ENCODE assay signal across 1 cellular context in the genomic region with DNA sequence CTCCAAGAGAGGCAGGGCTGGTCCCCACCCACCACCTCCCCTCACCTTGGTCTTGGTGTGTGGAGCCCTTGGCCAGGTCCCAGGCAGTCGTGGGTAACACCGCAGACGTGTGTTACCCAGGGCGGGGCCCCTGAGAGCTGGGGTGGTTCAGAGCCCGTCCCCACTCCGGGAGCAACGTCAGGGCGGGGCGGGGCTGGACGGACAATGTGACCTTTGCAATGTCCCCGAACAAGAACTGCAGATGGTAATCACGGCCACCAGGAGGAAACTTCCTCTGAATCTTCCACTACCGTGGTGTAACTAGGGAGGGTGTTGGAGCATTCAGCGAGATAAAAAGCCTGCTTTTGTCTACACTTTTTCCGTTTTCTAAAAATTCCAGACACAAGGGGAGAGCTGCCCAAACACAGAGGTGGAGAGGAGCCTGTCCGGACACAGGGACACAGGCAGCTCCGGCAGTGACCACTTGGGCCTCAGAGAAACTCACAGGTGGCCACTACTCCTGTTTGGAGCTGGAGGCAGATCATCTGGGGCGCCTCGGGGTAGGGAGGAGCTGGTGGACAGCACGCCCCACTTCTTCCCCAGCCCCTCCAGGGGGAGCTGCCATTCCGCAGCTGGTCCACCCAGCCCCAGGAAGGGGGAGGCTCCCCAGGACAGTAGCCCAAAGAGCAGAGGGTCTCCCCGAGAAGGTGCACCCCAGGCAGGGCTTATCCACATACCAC.
TF ChIP-seq lines count a peak whose summit lies in the region.

No MANE protein-coding gene starts in this region.

TF ChIP-seq in HepG2, 621 proteins besides CTCF, POLR2A, EP300 and RAD21 (continued from another document and continues in another):
- TF ChIP-seq ZNF562 (CRISPR knock-in tag; IDR thresholded peaks at IDR 0.05; ENCODE audit: borderline replicate concordance) = no peak
- no peak for TF ChIP-seq HDAC6 (IDR thresholded peaks at IDR 0.05; ENCODE audit: low read depth, low read length)
- no peak for TF ChIP-seq ZNF598 (CRISPR knock-in tag; IDR thresholded peaks at IDR 0.05; ENCODE audit: borderline replicate concordance)
- TF ChIP-seq SIN3B (IDR thresholded peaks at IDR 0.05; ENCODE audit: low read length) = no peak
- peak; percentile 62 for TF ChIP-seq ZFX (CRISPR knock-in tag; IDR thresholded peaks at IDR 0.05; ENCODE audit: low read depth)
- TF ChIP-seq ZNF3 (CRISPR knock-in tag; IDR thresholded peaks at IDR 0.05) = no peak
- no peak for TF ChIP-seq MXI1 (IDR thresholded peaks at IDR 0.05; ENCODE audit: borderline replicate concordance, low read depth, low read length)
- TF ChIP-seq TSC22D2 (CRISPR knock-in tag; IDR thresholded peaks at IDR 0.05; ENCODE audit: borderline replicate concordance) = no peak
- no peak for TF ChIP-seq ZNF124 (CRISPR knock-in tag; IDR thresholded peaks at IDR 0.05)
- 0 out of 2 replicates have a peak, but pooled peaks have one; percentile 53 for TF ChIP-seq GZF1 (CRISPR knock-in tag; IDR thresholded peaks at IDR 0.05)
- TF ChIP-seq HOXA3 (CRISPR knock-in tag; IDR thresholded peaks at IDR 0.05) = no peak; the same call in 1 of the 2 replicates
- TF ChIP-seq, protein P1, sequence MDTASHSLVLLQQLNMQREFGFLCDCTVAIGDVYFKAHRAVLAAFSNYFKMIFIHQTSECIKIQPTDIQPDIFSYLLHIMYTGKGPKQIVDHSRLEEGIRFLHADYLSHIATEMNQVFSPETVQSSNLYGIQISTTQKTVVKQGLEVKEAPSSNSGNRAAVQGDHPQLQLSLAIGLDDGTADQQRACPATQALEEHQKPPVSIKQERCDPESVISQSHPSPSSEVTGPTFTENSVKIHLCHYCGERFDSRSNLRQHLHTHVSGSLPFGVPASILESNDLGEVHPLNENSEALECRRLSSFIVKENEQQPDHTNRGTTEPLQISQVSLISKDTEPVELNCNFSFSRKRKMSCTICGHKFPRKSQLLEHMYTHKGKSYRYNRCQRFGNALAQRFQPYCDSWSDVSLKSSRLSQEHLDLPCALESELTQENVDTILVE (CRISPR knock-in tag; IDR thresholded peaks at IDR 0.05) = 0 out of 2 replicates have a peak, but pooled peaks have one; percentile 39
- no peak for TF ChIP-seq CHD2 (IDR thresholded peaks at IDR 0.05; ENCODE audit: low read depth, low read length)
- no peak for TF ChIP-seq ISL2 (CRISPR knock-in tag; IDR thresholded peaks at IDR 0.05)
- TF ChIP-seq SMAD9 (CRISPR knock-in tag; IDR thresholded peaks at IDR 0.05) = no peak
- TF ChIP-seq, protein P2, sequence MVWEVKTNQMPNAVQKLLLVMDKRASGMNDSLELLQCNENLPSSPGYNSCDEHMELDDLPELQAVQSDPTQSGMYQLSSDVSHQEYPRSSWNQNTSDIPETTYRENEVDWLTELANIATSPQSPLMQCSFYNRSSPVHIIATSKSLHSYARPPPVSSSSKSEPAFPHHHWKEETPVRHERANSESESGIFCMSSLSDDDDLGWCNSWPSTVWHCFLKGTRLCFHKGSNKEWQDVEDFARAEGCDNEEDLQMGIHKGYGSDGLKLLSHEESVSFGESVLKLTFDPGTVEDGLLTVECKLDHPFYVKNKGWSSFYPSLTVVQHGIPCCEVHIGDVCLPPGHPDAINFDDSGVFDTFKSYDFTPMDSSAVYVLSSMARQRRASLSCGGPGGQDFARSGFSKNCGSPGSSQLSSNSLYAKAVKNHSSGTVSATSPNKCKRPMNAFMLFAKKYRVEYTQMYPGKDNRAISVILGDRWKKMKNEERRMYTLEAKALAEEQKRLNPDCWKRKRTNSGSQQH (CRISPR knock-in tag; IDR thresholded peaks at IDR 0.05; ENCODE audit: low read depth) = no peak
- TF ChIP-seq ZMYM2 (CRISPR knock-in tag; IDR thresholded peaks at IDR 0.05) = no peak
- no peak for TF ChIP-seq ZNF605 (CRISPR knock-in tag; IDR thresholded peaks at IDR 0.05)
- TF ChIP-seq MZF1 (CRISPR knock-in tag; IDR thresholded peaks at IDR 0.05; ENCODE audit: borderline replicate concordance) = no peak
- TF ChIP-seq, protein P3, sequence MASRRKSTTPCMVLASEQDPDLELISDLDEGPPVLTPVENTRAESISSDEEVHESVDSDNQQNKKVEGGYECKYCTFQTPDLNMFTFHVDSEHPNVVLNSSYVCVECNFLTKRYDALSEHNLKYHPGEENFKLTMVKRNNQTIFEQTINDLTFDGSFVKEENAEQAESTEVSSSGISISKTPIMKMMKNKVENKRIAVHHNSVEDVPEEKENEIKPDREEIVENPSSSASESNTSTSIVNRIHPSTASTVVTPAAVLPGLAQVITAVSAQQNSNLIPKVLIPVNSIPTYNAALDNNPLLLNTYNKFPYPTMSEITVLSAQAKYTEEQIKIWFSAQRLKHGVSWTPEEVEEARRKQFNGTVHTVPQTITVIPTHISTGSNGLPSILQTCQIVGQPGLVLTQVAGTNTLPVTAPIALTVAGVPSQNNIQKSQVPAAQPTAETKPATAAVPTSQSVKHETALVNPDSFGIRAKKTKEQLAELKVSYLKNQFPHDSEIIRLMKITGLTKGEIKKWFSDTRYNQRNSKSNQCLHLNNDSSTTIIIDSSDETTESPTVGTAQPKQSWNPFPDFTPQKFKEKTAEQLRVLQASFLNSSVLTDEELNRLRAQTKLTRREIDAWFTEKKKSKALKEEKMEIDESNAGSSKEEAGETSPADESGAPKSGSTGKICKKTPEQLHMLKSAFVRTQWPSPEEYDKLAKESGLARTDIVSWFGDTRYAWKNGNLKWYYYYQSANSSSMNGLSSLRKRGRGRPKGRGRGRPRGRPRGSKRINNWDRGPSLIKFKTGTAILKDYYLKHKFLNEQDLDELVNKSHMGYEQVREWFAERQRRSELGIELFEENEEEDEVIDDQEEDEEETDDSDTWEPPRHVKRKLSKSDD (CRISPR knock-in tag; IDR thresholded peaks at IDR 0.05; ENCODE audit: low read depth) = no peak
- peak; percentile 38; the same call in 1 of the 2 replicates for TF ChIP-seq ZNF546 (CRISPR knock-in tag; conservative IDR thresholded peaks at IDR 0.05)
- no peak for TF ChIP-seq ZSCAN22 (CRISPR knock-in tag; IDR thresholded peaks at IDR 0.05)
- peak; percentile 54 for TF ChIP-seq CEBPG (CRISPR knock-in tag; IDR thresholded peaks at IDR 0.05)
- no peak for TF ChIP-seq TEAD2 (CRISPR knock-in tag; IDR thresholded peaks at IDR 0.05)
- 0 out of 2 replicates have a peak, but pooled peaks have one; percentile 56 for TF ChIP-seq TP53 (CRISPR knock-in tag; conservative IDR thresholded peaks at IDR 0.05)
- no peak for TF ChIP-seq ZNF644 (CRISPR knock-in tag; IDR thresholded peaks at IDR 0.05; ENCODE audit: low read depth)
- TF ChIP-seq, protein P4, sequence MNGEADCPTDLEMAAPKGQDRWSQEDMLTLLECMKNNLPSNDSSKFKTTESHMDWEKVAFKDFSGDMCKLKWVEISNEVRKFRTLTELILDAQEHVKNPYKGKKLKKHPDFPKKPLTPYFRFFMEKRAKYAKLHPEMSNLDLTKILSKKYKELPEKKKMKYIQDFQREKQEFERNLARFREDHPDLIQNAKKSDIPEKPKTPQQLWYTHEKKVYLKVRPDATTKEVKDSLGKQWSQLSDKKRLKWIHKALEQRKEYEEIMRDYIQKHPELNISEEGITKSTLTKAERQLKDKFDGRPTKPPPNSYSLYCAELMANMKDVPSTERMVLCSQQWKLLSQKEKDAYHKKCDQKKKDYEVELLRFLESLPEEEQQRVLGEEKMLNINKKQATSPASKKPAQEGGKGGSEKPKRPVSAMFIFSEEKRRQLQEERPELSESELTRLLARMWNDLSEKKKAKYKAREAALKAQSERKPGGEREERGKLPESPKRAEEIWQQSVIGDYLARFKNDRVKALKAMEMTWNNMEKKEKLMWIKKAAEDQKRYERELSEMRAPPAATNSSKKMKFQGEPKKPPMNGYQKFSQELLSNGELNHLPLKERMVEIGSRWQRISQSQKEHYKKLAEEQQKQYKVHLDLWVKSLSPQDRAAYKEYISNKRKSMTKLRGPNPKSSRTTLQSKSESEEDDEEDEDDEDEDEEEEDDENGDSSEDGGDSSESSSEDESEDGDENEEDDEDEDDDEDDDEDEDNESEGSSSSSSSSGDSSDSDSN (CRISPR knock-in tag; IDR thresholded peaks at IDR 0.05) = no peak; the same call in 1 of the 2 replicates
- no peak for TF ChIP-seq BRCA1 (CRISPR knock-in tag; IDR thresholded peaks at IDR 0.05)
- TF ChIP-seq, protein P5, sequence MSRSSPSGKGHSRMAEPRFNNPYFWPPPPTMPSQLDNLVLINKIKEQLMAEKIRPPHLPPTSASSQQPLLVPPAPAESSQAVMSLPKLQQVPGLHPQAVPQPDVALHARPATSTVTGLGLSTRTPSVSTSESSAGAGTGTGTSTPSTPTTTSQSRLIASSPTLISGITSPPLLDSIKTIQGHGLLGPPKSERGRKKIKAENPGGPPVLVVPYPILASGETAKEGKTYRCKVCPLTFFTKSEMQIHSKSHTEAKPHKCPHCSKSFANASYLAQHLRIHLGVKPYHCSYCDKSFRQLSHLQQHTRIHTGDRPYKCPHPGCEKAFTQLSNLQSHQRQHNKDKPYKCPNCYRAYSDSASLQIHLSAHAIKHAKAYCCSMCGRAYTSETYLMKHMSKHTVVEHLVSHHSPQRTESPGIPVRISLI (CRISPR knock-in tag; IDR thresholded peaks at IDR 0.05; ENCODE audit: borderline replicate concordance) = no peak
- no peak for TF ChIP-seq SATB2 (CRISPR knock-in tag; IDR thresholded peaks at IDR 0.05)
- 0 out of 2 replicates have a peak, but pooled peaks have one; percentile 58 for TF ChIP-seq ZSCAN12 (CRISPR knock-in tag; IDR thresholded peaks at IDR 0.05)
- peak; percentile 55 for TF ChIP-seq CREM (IDR thresholded peaks at IDR 0.05)
- no peak for TF ChIP-seq CREM (CRISPR knock-in tag; IDR thresholded peaks at IDR 0.05)
- TF ChIP-seq ZNF30 (CRISPR knock-in tag; IDR thresholded peaks at IDR 0.05) = no peak
- no peak for TF ChIP-seq SP140L (CRISPR knock-in tag; IDR thresholded peaks at IDR 0.05; ENCODE audit: borderline replicate concordance)
- no peak for TF ChIP-seq ZNF329 (CRISPR knock-in tag; IDR thresholded peaks at IDR 0.05; ENCODE audit: low read depth)
- no peak for TF ChIP-seq ZC3H13 (CRISPR knock-in tag; IDR thresholded peaks at IDR 0.05)
- no peak for TF ChIP-seq ZFP41 (CRISPR knock-in tag; IDR thresholded peaks at IDR 0.05; ENCODE audit: borderline replicate concordance)
- TF ChIP-seq ZNF672 (CRISPR knock-in tag; IDR thresholded peaks at IDR 0.05) = no peak
- TF ChIP-seq SMYD3 (CRISPR knock-in tag; IDR thresholded peaks at IDR 0.05) = no peak
- TF ChIP-seq, protein P6, sequence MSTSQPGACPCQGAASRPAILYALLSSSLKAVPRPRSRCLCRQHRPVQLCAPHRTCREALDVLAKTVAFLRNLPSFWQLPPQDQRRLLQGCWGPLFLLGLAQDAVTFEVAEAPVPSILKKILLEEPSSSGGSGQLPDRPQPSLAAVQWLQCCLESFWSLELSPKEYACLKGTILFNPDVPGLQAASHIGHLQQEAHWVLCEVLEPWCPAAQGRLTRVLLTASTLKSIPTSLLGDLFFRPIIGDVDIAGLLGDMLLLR (CRISPR knock-in tag; IDR thresholded peaks at IDR 0.05) = no peak
- TF ChIP-seq ZNF746 (CRISPR knock-in tag; IDR thresholded peaks at IDR 0.05) = peak; percentile 53
- TF ChIP-seq MYC (CRISPR knock-in tag; IDR thresholded peaks at IDR 0.05; ENCODE audit: borderline replicate concordance) = peak; percentile 34; the same call in 1 of the 2 replicates
- TF ChIP-seq, protein P7, sequence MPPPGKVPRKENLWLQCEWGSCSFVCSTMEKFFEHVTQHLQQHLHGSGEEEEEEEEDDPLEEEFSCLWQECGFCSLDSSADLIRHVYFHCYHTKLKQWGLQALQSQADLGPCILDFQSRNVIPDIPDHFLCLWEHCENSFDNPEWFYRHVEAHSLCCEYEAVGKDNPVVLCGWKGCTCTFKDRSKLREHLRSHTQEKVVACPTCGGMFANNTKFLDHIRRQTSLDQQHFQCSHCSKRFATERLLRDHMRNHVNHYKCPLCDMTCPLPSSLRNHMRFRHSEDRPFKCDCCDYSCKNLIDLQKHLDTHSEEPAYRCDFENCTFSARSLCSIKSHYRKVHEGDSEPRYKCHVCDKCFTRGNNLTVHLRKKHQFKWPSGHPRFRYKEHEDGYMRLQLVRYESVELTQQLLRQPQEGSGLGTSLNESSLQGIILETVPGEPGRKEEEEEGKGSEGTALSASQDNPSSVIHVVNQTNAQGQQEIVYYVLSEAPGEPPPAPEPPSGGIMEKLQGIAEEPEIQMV (CRISPR knock-in tag; IDR thresholded peaks at IDR 0.05; ENCODE audit: low read depth) = no peak
- TF ChIP-seq SRSF4 (IDR thresholded peaks at IDR 0.05; ENCODE audit: low read depth, low read length, poor library complexity, severe bottlenecking) = no peak
- TF ChIP-seq HNRNPK (IDR thresholded peaks at IDR 0.05; ENCODE audit: low read depth, low read length, poor library complexity, severe bottlenecking) = no peak
- TF ChIP-seq, protein P8, sequence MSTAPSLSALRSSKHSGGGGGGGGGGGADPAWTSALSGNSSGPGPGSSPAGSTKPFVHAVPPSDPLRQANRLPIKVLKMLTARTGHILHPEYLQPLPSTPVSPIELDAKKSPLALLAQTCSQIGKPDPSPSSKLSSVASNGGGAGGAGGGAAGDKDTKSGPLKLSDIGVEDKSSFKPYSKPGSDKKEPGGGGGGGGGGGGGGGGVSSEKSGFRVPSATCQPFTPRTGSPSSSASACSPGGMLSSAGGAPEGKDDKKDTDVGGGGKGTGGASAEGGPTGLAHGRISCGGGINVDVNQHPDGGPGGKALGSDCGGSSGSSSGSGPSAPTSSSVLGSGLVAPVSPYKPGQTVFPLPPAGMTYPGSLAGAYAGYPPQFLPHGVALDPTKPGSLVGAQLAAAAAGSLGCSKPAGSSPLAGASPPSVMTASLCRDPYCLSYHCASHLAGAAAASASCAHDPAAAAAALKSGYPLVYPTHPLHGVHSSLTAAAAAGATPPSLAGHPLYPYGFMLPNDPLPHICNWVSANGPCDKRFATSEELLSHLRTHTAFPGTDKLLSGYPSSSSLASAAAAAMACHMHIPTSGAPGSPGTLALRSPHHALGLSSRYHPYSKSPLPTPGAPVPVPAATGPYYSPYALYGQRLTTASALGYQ (CRISPR knock-in tag; IDR thresholded peaks at IDR 0.05) = no peak; the same call in 1 of the 2 replicates
- TF ChIP-seq MAFF (IDR thresholded peaks at IDR 0.05; ENCODE audit: low read depth, low read length) = no peak
- no peak for TF ChIP-seq MBD4 (IDR thresholded peaks at IDR 0.05; ENCODE audit: borderline replicate concordance, low read length)
- TF ChIP-seq ZNF530 (CRISPR knock-in tag; IDR thresholded peaks at IDR 0.05; ENCODE audit: low read depth) = no peak
- peak; percentile 15; the same call in 1 of the 2 replicates for TF ChIP-seq NR2F2 (IDR thresholded peaks at IDR 0.05; ENCODE audit: borderline replicate concordance, low read depth)
- no peak for TF ChIP-seq SNAPC2 (CRISPR knock-in tag; IDR thresholded peaks at IDR 0.05)
- no peak for TF ChIP-seq SP2 (CRISPR knock-in tag; IDR thresholded peaks at IDR 0.05)
- TF ChIP-seq, protein P9, sequence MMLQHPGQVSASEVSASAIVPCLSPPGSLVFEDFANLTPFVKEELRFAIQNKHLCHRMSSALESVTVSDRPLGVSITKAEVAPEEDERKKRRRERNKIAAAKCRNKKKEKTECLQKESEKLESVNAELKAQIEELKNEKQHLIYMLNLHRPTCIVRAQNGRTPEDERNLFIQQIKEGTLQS (CRISPR knock-in tag; IDR thresholded peaks at IDR 0.05) = no peak
- TF ChIP-seq REL (CRISPR knock-in tag; conservative IDR thresholded peaks at IDR 0.05) = no peak
- no peak for TF ChIP-seq KLF15 (CRISPR knock-in tag; IDR thresholded peaks at IDR 0.05; ENCODE audit: borderline replicate concordance)
- no peak for TF ChIP-seq NFATC3 (CRISPR knock-in tag; IDR thresholded peaks at IDR 0.05)
